ENCODE assay signal across 1 cellular context in the genomic region with DNA sequence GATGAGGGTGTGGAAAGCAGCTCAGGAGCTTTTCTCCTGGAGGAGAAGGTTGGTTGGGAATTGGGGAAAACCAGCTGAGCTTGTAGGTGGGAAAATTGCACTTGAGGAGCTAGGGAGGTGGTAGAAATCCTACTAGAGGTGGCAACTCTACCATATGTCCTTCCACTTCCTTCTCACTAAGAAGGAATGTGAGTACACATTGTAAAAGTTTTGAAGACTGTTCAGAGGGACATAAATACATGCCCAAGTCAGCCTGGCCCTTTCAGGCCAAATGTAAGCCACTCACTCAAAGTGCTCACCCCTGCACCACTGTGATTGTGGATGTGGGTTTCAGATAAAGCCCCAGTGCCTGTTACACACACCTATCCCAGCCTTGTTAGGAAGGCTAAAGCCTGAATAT.
TF ChIP-seq lines count a peak whose summit lies in the region.

No MANE protein-coding gene starts in this region.

TF ChIP-seq in IMR-90, 13 proteins besides CTCF, POLR2A, EP300 and RAD21 (continued from another document):
- TF ChIP-seq CHD1 (IDR thresholded peaks at IDR 0.05; ENCODE audit: low read depth, low read length): no peak
- no peak for TF ChIP-seq ELK1 (IDR thresholded peaks at IDR 0.05; ENCODE audit: borderline replicate concordance, low read depth, low read length)
- no peak for TF ChIP-seq BHLHE40 (IDR thresholded peaks at IDR 0.05; ENCODE audit: low read depth, low read length)
- TF ChIP-seq, protein P1, sequence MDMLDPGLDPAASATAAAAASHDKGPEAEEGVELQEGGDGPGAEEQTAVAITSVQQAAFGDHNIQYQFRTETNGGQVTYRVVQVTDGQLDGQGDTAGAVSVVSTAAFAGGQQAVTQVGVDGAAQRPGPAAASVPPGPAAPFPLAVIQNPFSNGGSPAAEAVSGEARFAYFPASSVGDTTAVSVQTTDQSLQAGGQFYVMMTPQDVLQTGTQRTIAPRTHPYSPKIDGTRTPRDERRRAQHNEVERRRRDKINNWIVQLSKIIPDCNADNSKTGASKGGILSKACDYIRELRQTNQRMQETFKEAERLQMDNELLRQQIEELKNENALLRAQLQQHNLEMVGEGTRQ (IDR thresholded peaks at IDR 0.05; ENCODE audit: low read depth, low read length): no peak
- no peak for TF ChIP-seq MAZ (IDR thresholded peaks at IDR 0.05; ENCODE audit: borderline replicate concordance, low read depth, low read length)
- no peak for TF ChIP-seq RFX5 (IDR thresholded peaks at IDR 0.05; ENCODE audit: low read depth, low read length)
- no peak for TF ChIP-seq MAFK (IDR thresholded peaks at IDR 0.05; ENCODE audit: low read depth, low read length)
- TF ChIP-seq NFE2L2 (IDR thresholded peaks at IDR 0.05; ENCODE audit: low read depth, low read length): no peak
